Comparison of ENCODE assay signal across 21 cellular contexts in the genomic region with DNA sequence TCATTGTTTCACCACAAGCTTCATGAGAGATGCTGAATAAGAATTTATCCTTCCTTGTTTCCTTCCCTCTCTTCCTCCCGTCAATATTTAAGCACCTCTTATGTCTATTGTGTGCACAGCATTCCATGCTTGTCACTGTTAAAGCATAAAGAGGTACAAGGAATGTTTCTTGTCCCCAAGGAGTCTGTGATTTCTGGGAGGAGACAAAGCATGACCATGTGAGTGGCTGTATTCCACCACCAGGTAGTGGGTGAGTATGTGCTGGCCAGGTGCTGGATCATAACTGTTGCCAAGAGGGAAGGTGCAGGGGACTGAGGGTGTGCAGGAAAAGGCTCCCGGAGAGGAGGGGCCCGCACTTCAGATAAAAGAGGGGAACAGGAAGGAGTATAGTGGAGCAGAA.
"Had no signal": no experiment of that assay in that cellular context is flagged by ENCODE, and none has a peak within 500 bp of the region (broad histone marks: within the 10 kb centered on the region; RNA-seq: fewer than 3 reads in every experiment).

No MANE protein-coding gene starts in this region.

- H3K27ac ChIP-seq: breast epithelium had no signal

- H3K4me1 Mint-ChIP-seq: activated naive CD4-positive, alpha-beta T cell treated with anti-CD3 and anti-CD28 coated beads, Interleukin-2, amount 50 U/mL, for 24 hours had no signal

- H3K36me3 ChIP-seq: breast epithelium had no signal

- H3K4me1 ChIP-seq: breast epithelium had no signal

- H3K4me3 Mint-ChIP-seq: activated CD4-positive, alpha-beta T cell treated with anti-CD3 and anti-CD28 coated beads for 36 hours; activated CD8-positive, alpha-beta T cell treated with anti-CD3 and anti-CD28 coated beads for 36 hours; activated naive CD4-positive, alpha-beta T cell treated with anti-CD3 and anti-CD28 coated beads, Interleukin-2, amount 50 U/mL, for 24 hours; T-helper 1 cell treated with Interleukin-12 subunit alpha and Interleukin-12 subunit beta and Interleukin-4 antibody, amounts not matched to agents 30 μg/mL and 1 μg/mL, for 36 hours had no signal

- DNase-seq: activated CD4-positive, alpha-beta T cell treated with anti-CD3 and anti-CD28 coated beads for 36 hours; activated CD8-positive, alpha-beta memory T cell treated with anti-CD3 and anti-CD28 coated beads, Interleukin-2, amount 50 U/mL, for 48 hours; activated CD8-positive, alpha-beta T cell treated with anti-CD3 and anti-CD28 coated beads for 36 hours; activated effector memory CD4-positive, alpha-beta T cell treated with Interleukin-2 at 50 U/mL for 16 hours; activated naive CD4-positive, alpha-beta T cell; activated T-cell treated with anti-CD3 and anti-CD28 coated beads, Interleukin-2, amount 50 U/mL, for 1 hour; aorta; caudate nucleus; Kasumi-1; KBM-7; NCI-H1048; NCI-H1417; NCI-H1930; NCI-H345; NCI-H510A; NCI-H526 treated with DMSO at 0.1 percent for 48 hours; NCI-H82; SHP77 had no signal

- H3K27ac Mint-ChIP-seq: activated CD4-positive, alpha-beta T cell treated with anti-CD3 and anti-CD28 coated beads for 36 hours; activated CD8-positive, alpha-beta T cell treated with anti-CD3 and anti-CD28 coated beads for 36 hours; activated naive CD4-positive, alpha-beta T cell treated with anti-CD3 and anti-CD28 coated beads, Interleukin-2, amount 50 U/mL, for 24 hours; T-helper 1 cell treated with Interleukin-12 subunit alpha and Interleukin-12 subunit beta and Interleukin-4 antibody, amounts not matched to agents 30 μg/mL and 1 μg/mL, for 36 hours had no signal

- H3K4me3 ChIP-seq: breast epithelium had no signal

- ATAC-seq: activated CD4-positive, alpha-beta T cell treated with anti-CD3 and anti-CD28 coated beads for 36 hours; activated CD8-positive, alpha-beta T cell treated with anti-CD3 and anti-CD28 coated beads for 36 hours had no signal

- H3K27me3 ChIP-seq: breast epithelium had no signal
